3 cellular contexts compared by ENCODE assay signal in the genomic region with DNA sequence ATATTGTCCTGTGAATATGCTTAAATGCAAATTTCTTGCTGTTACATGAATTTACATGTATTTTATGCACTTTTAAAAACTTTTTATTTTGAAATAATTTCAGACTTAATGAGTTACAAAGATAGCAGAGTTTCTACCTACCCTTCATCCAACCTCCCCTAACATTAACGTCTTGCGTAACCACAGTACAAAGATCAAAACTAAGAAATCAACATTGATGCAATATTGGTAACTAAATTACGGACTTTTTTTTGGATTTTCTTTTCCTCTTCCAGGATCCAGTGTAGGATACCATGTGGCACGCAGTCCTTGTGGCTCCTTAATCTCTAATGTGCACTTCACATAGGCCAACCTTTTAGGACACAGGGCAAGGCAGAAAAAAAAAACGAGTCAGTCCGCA.
A peak's percentile ranks its signal among the peaks of the same experiment; 100 is the strongest.
TF ChIP-seq lines count a peak whose summit lies in the region.

No MANE protein-coding gene starts in this region.

TF ChIP-seq in HepG2, 621 proteins besides CTCF, POLR2A, EP300 and RAD21:
- TF ChIP-seq REL (CRISPR knock-in tag; conservative IDR thresholded peaks at IDR 0.05) (no peak), SMC3 (IDR thresholded peaks at IDR 0.05; ENCODE audit: low read length) (peak; percentile 2; the same call in 1 of the 2 replicates), HNF4A (CRISPR knock-in tag; IDR thresholded peaks at IDR 0.05) (peak; percentile 76), ZNF3 (CRISPR knock-in tag; IDR thresholded peaks at IDR 0.05) (no peak), CEBPB (IDR thresholded peaks at IDR 0.05; ENCODE audit: borderline replicate concordance, low read depth, low read length) (peak; percentile 95), ZBTB20 (CRISPR knock-in tag; IDR thresholded peaks at IDR 0.05; ENCODE audit: borderline replicate concordance, low read depth) (no peak), MEF2D (CRISPR knock-in tag; IDR thresholded peaks at IDR 0.05) (no peak), CEBPG (CRISPR knock-in tag; IDR thresholded peaks at IDR 0.05) (peak; percentile 83), TBL1XR1 (IDR thresholded peaks at IDR 0.05; ENCODE audit: borderline replicate concordance, low read length, partially characterized antibody) (no peak), FOSL2 (CRISPR knock-in tag; IDR thresholded peaks at IDR 0.05) (no peak), ZSCAN21 (CRISPR knock-in tag; IDR thresholded peaks at IDR 0.05; ENCODE audit: borderline replicate concordance) (no peak), ZNF275 (CRISPR knock-in tag; IDR thresholded peaks at IDR 0.05; ENCODE audit: borderline replicate concordance) (no peak), ZMYM2 (CRISPR knock-in tag; IDR thresholded peaks at IDR 0.05) (no peak), HNF4G (IDR thresholded peaks at IDR 0.05; ENCODE audit: borderline replicate concordance, low read depth, low read length) (0 out of 2 replicates have a peak, but pooled peaks have one; percentile 14), HNF4G (CRISPR knock-in tag; IDR thresholded peaks at IDR 0.05; ENCODE audit: borderline replicate concordance, low read depth) (no peak), ZBTB1 (CRISPR knock-in tag; IDR thresholded peaks at IDR 0.05; ENCODE audit: borderline replicate concordance) (no peak), U2AF2 (IDR thresholded peaks at IDR 0.05; ENCODE audit: low read depth, low read length) (no peak), NCOR1 (IDR thresholded peaks at IDR 0.05; ENCODE audit: borderline replicate concordance, low read length) (peak; percentile 59; the same call in 1 of the 2 replicates), HDAC6 (IDR thresholded peaks at IDR 0.05; ENCODE audit: low read depth, low read length) (no peak), ZSCAN30 (CRISPR knock-in tag; IDR thresholded peaks at IDR 0.05) (no peak), FOXA3 (CRISPR knock-in tag; IDR thresholded peaks at IDR 0.05) (0 out of 2 replicates have a peak, but pooled peaks have one; percentile 28)
- TF ChIP-seq, protein P1, sequence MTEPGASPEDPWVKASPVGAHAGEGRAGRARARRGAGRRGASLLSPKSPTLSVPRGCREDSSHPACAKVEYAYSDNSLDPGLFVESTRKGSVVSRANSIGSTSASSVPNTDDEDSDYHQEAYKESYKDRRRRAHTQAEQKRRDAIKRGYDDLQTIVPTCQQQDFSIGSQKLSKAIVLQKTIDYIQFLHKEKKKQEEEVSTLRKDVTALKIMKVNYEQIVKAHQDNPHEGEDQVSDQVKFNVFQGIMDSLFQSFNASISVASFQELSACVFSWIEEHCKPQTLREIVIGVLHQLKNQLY (CRISPR knock-in tag; IDR thresholded peaks at IDR 0.05): no peak
- TF ChIP-seq, protein P2, sequence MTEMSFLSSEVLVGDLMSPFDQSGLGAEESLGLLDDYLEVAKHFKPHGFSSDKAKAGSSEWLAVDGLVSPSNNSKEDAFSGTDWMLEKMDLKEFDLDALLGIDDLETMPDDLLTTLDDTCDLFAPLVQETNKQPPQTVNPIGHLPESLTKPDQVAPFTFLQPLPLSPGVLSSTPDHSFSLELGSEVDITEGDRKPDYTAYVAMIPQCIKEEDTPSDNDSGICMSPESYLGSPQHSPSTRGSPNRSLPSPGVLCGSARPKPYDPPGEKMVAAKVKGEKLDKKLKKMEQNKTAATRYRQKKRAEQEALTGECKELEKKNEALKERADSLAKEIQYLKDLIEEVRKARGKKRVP (CRISPR knock-in tag; IDR thresholded peaks at IDR 0.05): peak in 1 of 2 experiments; percentile 48; a peak in 1 of 4 replicates

TF ChIP-seq in IMR-90, 13 proteins besides CTCF, POLR2A, EP300 and RAD21:
- TF ChIP-seq MAFK (IDR thresholded peaks at IDR 0.05; ENCODE audit: low read depth, low read length) (no peak), RFX5 (IDR thresholded peaks at IDR 0.05; ENCODE audit: low read depth, low read length) (no peak), FOS (IDR thresholded peaks at IDR 0.05; ENCODE audit: low read depth, low read length) (no peak), CEBPB (IDR thresholded peaks at IDR 0.05; ENCODE audit: low read depth, low read length) (peak; percentile 73)

TF ChIP-seq in K562, 482 proteins besides CTCF, POLR2A, EP300 and RAD21:
- TF ChIP-seq CEBPB (tag; IDR thresholded peaks at IDR 0.05) (peak; percentile 44; the same call in 1 of the 2 replicates), TCF7 (IDR thresholded peaks at IDR 0.05; ENCODE audit: borderline replicate concordance) (no peak), CEBPG (CRISPR knock-in tag; IDR thresholded peaks at IDR 0.05) (no peak), CEBPG (tag; conservative IDR thresholded peaks at IDR 0.05 in 1 of 2, IDR thresholded peaks at IDR 0.05 in 1 of 2) (0 out of 4 replicates have a peak, but pooled peaks of 1 of the 2 experiments have one; percentile 36)
